In genomic region chr20:19886666-19887288, GRCh38 we compare ENCODE assay signal across 9 cellular contexts.
DNase-seq lines count a peak whose midpoint lies in the region; ATAC-seq, FAIRE-seq and TF ChIP-seq lines count a peak whose summit lies in the region.
"Had no signal": no experiment of that assay in that cellular context is flagged by ENCODE, and none has a peak within 500 bp of the region (broad histone marks: within the 10 kb centered on the region; RNA-seq: fewer than 3 reads in every experiment).

No MANE protein-coding gene starts in this region.

- H3K79me2 ChIP-seq in keratinocyte (ENCODE audit: control insufficient read depth, insufficient read depth, low read length): no peaks in the 10 kb centered on the region
- H3K79me2 ChIP-seq in smooth muscle cell (ENCODE audit: low read depth): no peaks in the 10 kb centered on the region

- H3K27ac ChIP-seq in body of pancreas (peak overlapping the region in 3 of 4 donors; percentile 30 to 77 (median 76)), keratinocyte (ENCODE audit: control insufficient read depth, insufficient read depth, low read length) (no peak overlapping the region), smooth muscle cell (ENCODE audit: low read depth) (peak overlapping the region; percentile 89)

- H3K9ac ChIP-seq in keratinocyte (ENCODE audit: control insufficient read depth, extremely low read depth, insufficient read depth, low read length) (no peak overlapping the region), smooth muscle cell (ENCODE audit: low read depth) (no peak overlapping the region)

- H3K9me3 ChIP-seq in body of pancreas (no peaks in the 10 kb centered on the region), keratinocyte (ENCODE audit: control insufficient read depth, low read depth, low read length) (no peaks in the 10 kb centered on the region), smooth muscle cell (replicated peaks; ENCODE audit: low read depth) (no peaks in the 10 kb centered on the region)

- H2AFZ ChIP-seq in keratinocyte (ENCODE audit: control insufficient read depth, low read length) (no peak overlapping the region), smooth muscle cell (ENCODE audit: low read depth) (no peak overlapping the region)

- peaks cover 14% of the 10 kb centered on the region for H3F3A ChIP-seq in smooth muscle cell (ENCODE audit: low read depth)

- H3K4me3 ChIP-seq in body of pancreas (no peak overlapping the region), keratinocyte (ENCODE audit: control insufficient read depth in 2 of 3, extremely low read depth in 1 of 3, insufficient read depth in 2 of 3, low read depth in 1 of 3, low read length in 3 of 3) (no peak overlapping the region), smooth muscle cell (no peak overlapping the region)

- peaks cover 2% of the 10 kb centered on the region for H3K27me3 Mint-ChIP-seq in HFFc6 (ENCODE audit: insufficient read depth)

- TF ChIP-seq CTCF in HFFc6 (IDR thresholded peaks at IDR 0.05) (peak; percentile 32), body of pancreas (IDR thresholded peaks at IDR 0.05) (no peak), keratinocyte (optimal IDR thresholded peaks at IDR 0.05 in 1 of 3, IDR thresholded peaks at IDR 0.05 in 1 of 3, conservative IDR thresholded peaks at IDR 0.05 in 1 of 3; ENCODE audit: extremely low read depth in 1 of 3, insufficient read depth in 2 of 3, low read length in 3 of 3) (peak in 2 of 3 experiments; percentile 18 to 44), smooth muscle cell (IDR thresholded peaks at IDR 0.05; ENCODE audit: borderline replicate concordance, insufficient read depth, poor library complexity, severe bottlenecking) (no peak)

- no peaks in the 10 kb centered on the region for H3K9me1 ChIP-seq in keratinocyte (ENCODE audit: control insufficient read depth, extremely low read depth, insufficient read depth, low read length)

- 80 to 87% methylated on average over 8 of the region's 8 CpGs for WGBS in body of pancreas, 2 donors
- WGBS in smooth muscle cell (ENCODE audit: low lambda C conversion rate): 75% methylated on average over 8 of the region's 8 CpGs

- no peak for TF ChIP-seq POLR2A in body of pancreas (IDR thresholded peaks at IDR 0.05)

- intact Hi-C loops in body of pancreas (cut with DNase I): no loop called here

- peak overlapping the region; percentile 77 for H3K27ac Mint-ChIP-seq in HFFc6

- no peak for FAIRE-seq in keratinocyte (lab: Jason Lieb, UNC)

- peak overlapping the region; percentile 71 for H3K4me3 Mint-ChIP-seq in HFFc6

- peaks cover 55% of the 10 kb centered on the region for H3K4me1 ChIP-seq in body of pancreas
- peaks cover 21% of the 10 kb centered on the region for H3K4me1 ChIP-seq in keratinocyte (ENCODE audit: control insufficient read depth, extremely low read depth, insufficient read depth, low read length)
- H3K4me1 ChIP-seq in smooth muscle cell (ENCODE audit: low read depth): peaks cover 13% of the 10 kb centered on the region

- H3K27me3 ChIP-seq in body of pancreas: no peaks in the 10 kb centered on the region
- H3K27me3 ChIP-seq in keratinocyte (ENCODE audit: control insufficient read depth, extremely low read depth, insufficient read depth, low read length): no peaks in the 10 kb centered on the region
- H3K27me3 ChIP-seq in smooth muscle cell (ENCODE audit: low read depth): no peaks in the 10 kb centered on the region

- dilution Hi-C loops in keratinocyte (cut with MboI; ENCODE audit: extremely low pct_ligation_motif_present, low sequenced_read_pairs): no loop called here

- H4K20me1 ChIP-seq in keratinocyte (ENCODE audit: control insufficient read depth, extremely low read depth, insufficient read depth, low read length) (no peaks in the 10 kb centered on the region), smooth muscle cell (ENCODE audit: low read depth) (no peaks in the 10 kb centered on the region)

- H3K36me3 ChIP-seq in body of pancreas (replicated peaks in 1 of 2; ENCODE audit: insufficient read depth in 1 of 2, low read depth in 2 of 2): no peaks in the 10 kb centered on the region
- peaks cover 0 to 2% of the 10 kb centered on the region in 2 experiments for H3K36me3 ChIP-seq in keratinocyte (ENCODE audit: control insufficient read depth in 2 of 2, extremely low read depth in 1 of 2, insufficient read depth in 2 of 2, low read length in 2 of 2)
- H3K36me3 ChIP-seq in smooth muscle cell (ENCODE audit: low read depth): no peaks in the 10 kb centered on the region

- ATAC-seq in body of pancreas (no peak), GM18511 (IDR thresholded peaks at IDR 0.05; ENCODE audit: unreplicated experiment) (no peak), HG02840 (IDR thresholded peaks at IDR 0.05; ENCODE audit: low FRiP score, unreplicated experiment) (no peak)

- H3K4me2 ChIP-seq in keratinocyte (ENCODE audit: control insufficient read depth, extremely low read depth, insufficient read depth, low read depth, low read length) (no peak overlapping the region), smooth muscle cell (peak overlapping the region; percentile 79)

- H3K4me1 Mint-ChIP-seq in HFFc6 (ENCODE audit: low read depth): peaks cover 84% of the 10 kb centered on the region

- H3K9me3 Mint-ChIP-seq in HFFc6: peaks cover 6% of the 10 kb centered on the region

- H3K36me3 Mint-ChIP-seq in HFFc6 (ENCODE audit: low read depth): peaks cover 15% of the 10 kb centered on the region

- peak; percentile 33 for DNase-seq in HFFc6
- no peak for DNase-seq in body of pancreas
- no peak for DNase-seq in keratinocyte (ENCODE audit: low read depth, low spot score)
- DNase-seq in smooth muscle cell (lab: John Stamatoyannopoulos, UW; ENCODE audit: unreplicated experiment): no peak
- no peak for DNase-seq in epidermal melanocyte (ENCODE audit: insufficient read length, low spot score)
- DNase-seq in NCI-H1105 treated with DMSO at 0.1 percent for 48 hours (lab: John Stamatoyannopoulos, UW): no peak
- DNase-seq: T-helper 9 cell had no signal

Comparison
In these comparisons a context has a peak if more than half of its experiments do, and no peak if none do; other contexts are left out.
1. CTCF ChIP-seq: peak in HFFc6 (single experiment) and keratinocyte (2 of 3); none in body of pancreas (0 of 7) and smooth muscle cell (single experiment).